ENCODE assay signal across 8 cellular contexts in genomic region chr3:4754180-4755086, GRCh38.
DNase-seq lines count a peak whose midpoint lies in the region; ATAC-seq and TF ChIP-seq lines count a peak whose summit lies in the region.

No MANE protein-coding gene starts in this region.

- H3F3A ChIP-seq in PC-3 (ENCODE audit: low read length, unreplicated experiment): no peaks in the 10 kb centered on the region

- no TSS peak for BruUV-seq in PC-3 (replicated peaks; lab: Mats Ljungman, UMichigan)

- H3K4me2 ChIP-seq in PC-3 (ENCODE audit: low read length): no peak overlapping the region

- ATAC-seq in GM18508 (IDR thresholded peaks at IDR 0.05; ENCODE audit: insufficient read depth, unreplicated experiment): peak; percentile 53
- ATAC-seq in GM21447 (IDR thresholded peaks at IDR 0.05; ENCODE audit: unreplicated experiment): peak; percentile 77
- ATAC-seq in HG03378 (IDR thresholded peaks at IDR 0.05; ENCODE audit: unreplicated experiment): peak; percentile 80
- ATAC-seq in PC-3: no peak

- H3K36me3 ChIP-seq in left ventricle myocardium inferior (peaks cover 7% of the 10 kb centered on the region), PC-3 (ENCODE audit: low read depth, low read length) (no peaks in the 10 kb centered on the region)

- no peaks in the 10 kb centered on the region for H4K20me1 ChIP-seq in PC-3 (ENCODE audit: low read length)

- H3K4me1 ChIP-seq in left ventricle myocardium inferior: peaks cover 56% of the 10 kb centered on the region
- H3K4me1 ChIP-seq in PC-3 (ENCODE audit: insufficient read depth, low read length): peaks cover 11% of the 10 kb centered on the region

- peak overlapping the region; percentile 67 for H3K27ac ChIP-seq in left ventricle myocardium inferior (replicated peaks)
- no peak overlapping the region for H3K27ac ChIP-seq in PC-3 (ENCODE audit: low read length)

- POLR2A ChIA-PET in PC-3 (lab: Charles Lee; ENCODE audit: unreplicated experiment): no interaction called here

- no peak overlapping the region for H3K9ac ChIP-seq in PC-3 (ENCODE audit: low read length)

- DNase-seq in left ventricle myocardium inferior: no peak
- DNase-seq in PC-3: no peak
- no peak for DNase-seq in effector CD4-positive, alpha-beta T cell
- DNase-seq in NCI-H510A (lab: John Stamatoyannopoulos, UW): no peak
- DNase-seq in central memory CD4-positive, alpha-beta T cell: no peak

- CTCF ChIA-PET in PC-3 (lab: Charles Lee): no interaction called here

- intact Hi-C loops in left ventricle myocardium inferior (cut with micrococcal nuclease) (no loop called here), PC-3 (cut with micrococcal nuclease) (no loop called here)

- no peaks in the 10 kb centered on the region for H3K79me2 ChIP-seq in PC-3 (ENCODE audit: low read length)

- H3K27me3 ChIP-seq in left ventricle myocardium inferior (ENCODE audit: low read depth): no peaks in the 10 kb centered on the region
- no peaks in the 10 kb centered on the region for H3K27me3 ChIP-seq in PC-3 (ENCODE audit: low read length)

- H3K9me3 ChIP-seq in left ventricle myocardium inferior (replicated peaks) (no peaks in the 10 kb centered on the region), PC-3 (ENCODE audit: low read length) (no peaks in the 10 kb centered on the region)

- no peak overlapping the region for H2AFZ ChIP-seq in PC-3 (ENCODE audit: low read length)

- TF ChIP-seq CTCF in left ventricle myocardium inferior (IDR thresholded peaks at IDR 0.05; ENCODE audit: borderline replicate concordance) (no peak), PC-3 (conservative IDR thresholded peaks at IDR 0.05; ENCODE audit: low read depth, low read length) (no peak)

- H3K9me2 ChIP-seq in PC-3 (replicated peaks; ENCODE audit: low read length): no peaks in the 10 kb centered on the region

- H3K4me3 ChIP-seq in left ventricle myocardium inferior (no peak overlapping the region), PC-3 (ENCODE audit: low read length) (no peak overlapping the region)
